In the genomic region with DNA sequence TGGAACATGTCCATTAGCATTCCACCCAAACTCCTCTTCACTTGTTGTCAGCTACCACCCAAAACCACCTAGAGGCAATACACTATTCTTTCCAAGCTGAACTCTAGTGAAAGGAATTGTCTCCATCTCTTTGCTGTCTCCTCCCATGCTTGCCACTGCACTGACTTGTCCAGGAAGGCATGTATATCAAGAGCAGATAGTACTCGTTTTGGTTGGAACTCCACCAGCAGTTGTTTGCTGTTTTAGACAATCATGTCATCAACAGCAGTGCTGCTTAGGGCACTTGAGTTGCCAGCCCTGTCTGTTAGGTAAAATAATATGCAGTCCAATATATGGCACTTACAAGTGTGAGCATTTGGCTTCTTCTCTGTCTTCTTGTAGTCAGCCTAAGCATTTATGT, we compare ENCODE assay signal across 21 cellular contexts.
DNase-seq lines count a peak whose midpoint lies in the region; ATAC-seq, FAIRE-seq and TF ChIP-seq lines count a peak whose summit lies in the region.
"Had no signal": no experiment of that assay in that cellular context is flagged by ENCODE, and none has a peak within 500 bp of the region (broad histone marks: within the 10 kb centered on the region; RNA-seq: fewer than 3 reads in every experiment).

No MANE protein-coding gene starts in this region.

- H2AK9ac ChIP-seq in IMR-90 (replicated peaks; ENCODE audit: low read depth, low read length, poor library complexity) = no peak overlapping the region

- H3K23ac ChIP-seq in IMR-90 (ENCODE audit: low read depth, low read length) (peak overlapping the region; percentile 6), mesenchymal stem cell (ENCODE audit: low read length in 2 of 2) (no peak overlapping the region)

- H3K9me1 ChIP-seq in IMR-90 (ENCODE audit: insufficient read depth, low read length) = peaks cover 44% of the 10 kb centered on the region

- H4K20me1 ChIP-seq in IMR-90 (ENCODE audit: insufficient read depth, low read length) = no peaks in the 10 kb centered on the region

- H3K18ac ChIP-seq in IMR-90 (ENCODE audit: low read depth, low read length) = peak overlapping the region; percentile 16; the same call in 1 of the 2 replicates
- no peak overlapping the region for H3K18ac ChIP-seq in mesenchymal stem cell (ENCODE audit: low read depth in 1 of 2, low read length in 2 of 2)

- 0 out of 2 replicates have a peak, but pooled peaks cover 2% of the 10 kb centered on the region for H3K36me3 ChIP-seq in IMR-90 (ENCODE audit: control insufficient read depth, insufficient read depth, low read length)
- no peaks in the 10 kb centered on the region for H3K36me3 ChIP-seq in bronchial epithelial cell (ENCODE audit: control insufficient read depth, insufficient read depth, low read length)
- H3K36me3 ChIP-seq in mesenchymal stem cell (ENCODE audit: control insufficient read depth in 1 of 2, insufficient read depth in 2 of 2, low read depth in 1 of 2, low read length in 2 of 2) = peaks cover 0 to 4% of the 10 kb centered on the region in 2 experiments
- no peaks in the 10 kb centered on the region for H3K36me3 ChIP-seq in H7 (replicated peaks; ENCODE audit: control insufficient read depth, insufficient read depth, low read length)

- in situ Hi-C loops in IMR-90 (cut with MboI; ENCODE audit: low sequenced_read_pairs) = no loop called here

- no peaks in the 10 kb centered on the region for H3K27me3 Mint-ChIP-seq in activated CD4-positive, alpha-beta T cell treated with anti-CD3 and anti-CD28 coated beads for 36 hours
- H3K27me3 Mint-ChIP-seq: activated CD4-positive, alpha-beta T cell treated with anti-CD3 and anti-CD28 coated beads, Interleukin-2, amount 10 ng/mL, durations not matched to agents 7 days and 5 days; activated naive CD4-positive, alpha-beta T cell treated with anti-CD3 and anti-CD28 coated beads, Interleukin-2, amount 10 ng/mL, durations not matched to agents 7 days and 5 days; CD4-positive, alpha-beta T cell; naive thymus-derived CD4-positive, alpha-beta T cell; stimulated activated naive CD8-positive, alpha-beta T cell treated with anti-CD3 and anti-CD28 coated beads, Interleukin-15, Interleukin-2, amounts not matched to agents 100 ng/mL and 50 ng/mL, for 24 hours had no signal

- H3K79me1 ChIP-seq in IMR-90 (ENCODE audit: low read depth in 1 of 2, low read length in 2 of 2) (peaks cover 22 to 66% of the 10 kb centered on the region in 2 experiments), mesenchymal stem cell (replicated peaks; ENCODE audit: low read length, poor library complexity, severe bottlenecking) (peaks cover 5% of the 10 kb centered on the region)

- H3K14ac ChIP-seq in IMR-90 (replicated peaks; ENCODE audit: low read depth, low read length) = peak overlapping the region; percentile 79
- H3K14ac ChIP-seq in mesenchymal stem cell (ENCODE audit: low read length in 2 of 2) = no peak overlapping the region

- DNase-seq in EL = peak; percentile 43
- peak; percentile 58 for DNase-seq in IMR-90
- DNase-seq in bronchial epithelial cell (ENCODE audit: low read depth) = peak; percentile 54
- no peak for DNase-seq in mesenchymal stem cell
- DNase-seq in C1 segment of cervical spinal cord (lab: John Stamatoyannopoulos, UW) = no peak
- no peak for DNase-seq in H7
- DNase-seq in activated CD4-positive, alpha-beta T cell treated with anti-CD3 and anti-CD28 coated beads for 36 hours = no peak
- DNase-seq: activated CD4-positive, alpha-beta T cell treated with anti-CD3 and anti-CD28 coated beads, Interleukin-2, amount 10 ng/mL, durations not matched to agents 7 days and 5 days; activated naive CD4-positive, alpha-beta T cell treated with anti-CD3 and anti-CD28 coated beads, Interleukin-2, amount 10 ng/mL, durations not matched to agents 7 days and 5 days; caudate nucleus; CD4-positive, alpha-beta T cell; DMS53; endodermal cell; Karpas-422; naive thymus-derived CD4-positive, alpha-beta T cell; NCI-H1694 treated with DMSO at 0.1 percent for 48 hours; NCI-H524 treated with DMSO at 0.1 percent for 48 hours; OCI-M1; psoas muscle had no signal

- TF ChIP-seq RAD21 in IMR-90 (IDR thresholded peaks at IDR 0.05; ENCODE audit: low read length) = no peak

- H4K8ac ChIP-seq in IMR-90 (ENCODE audit: low read depth in 2 of 2, low read length in 2 of 2) = peak overlapping the region; percentile 15 to 48; a peak in 3 of 4 replicates
- no peak overlapping the region for H4K8ac ChIP-seq in mesenchymal stem cell (ENCODE audit: low read length)

- H3K36me3 Mint-ChIP-seq in activated CD4-positive, alpha-beta T cell treated with anti-CD3 and anti-CD28 coated beads for 36 hours (ENCODE audit: low read depth) = peaks cover 1% of the 10 kb centered on the region

- H2BK12ac ChIP-seq in mesenchymal stem cell (ENCODE audit: low read length in 2 of 2) = peak overlapping the region; percentile 45 to 78

- no peak overlapping the region for H3K4me3 Mint-ChIP-seq in activated CD4-positive, alpha-beta T cell treated with anti-CD3 and anti-CD28 coated beads for 36 hours
- H3K4me3 Mint-ChIP-seq: activated CD4-positive, alpha-beta T cell treated with anti-CD3 and anti-CD28 coated beads, Interleukin-2, amount 10 ng/mL, durations not matched to agents 7 days and 5 days; activated naive CD4-positive, alpha-beta T cell treated with anti-CD3 and anti-CD28 coated beads, Interleukin-2, amount 10 ng/mL, durations not matched to agents 7 days and 5 days; CD4-positive, alpha-beta T cell; endodermal cell; naive thymus-derived CD4-positive, alpha-beta T cell; stimulated activated naive CD8-positive, alpha-beta T cell treated with anti-CD3 and anti-CD28 coated beads, Interleukin-15, Interleukin-2, amounts not matched to agents 100 ng/mL and 50 ng/mL, for 24 hours had no signal

- H3K27ac Mint-ChIP-seq in activated CD4-positive, alpha-beta T cell treated with anti-CD3 and anti-CD28 coated beads for 36 hours = no peak overlapping the region
- H3K27ac Mint-ChIP-seq: activated CD4-positive, alpha-beta T cell treated with anti-CD3 and anti-CD28 coated beads, Interleukin-2, amount 10 ng/mL, durations not matched to agents 7 days and 5 days; activated naive CD4-positive, alpha-beta T cell treated with anti-CD3 and anti-CD28 coated beads, Interleukin-2, amount 10 ng/mL, durations not matched to agents 7 days and 5 days; CD4-positive, alpha-beta T cell; naive thymus-derived CD4-positive, alpha-beta T cell; stimulated activated naive CD8-positive, alpha-beta T cell treated with anti-CD3 and anti-CD28 coated beads, Interleukin-15, Interleukin-2, amounts not matched to agents 100 ng/mL and 50 ng/mL, for 24 hours had no signal

- H2BK120ac ChIP-seq in IMR-90 (ENCODE audit: low read depth, low read length) = peak overlapping the region; percentile 73
- no peak overlapping the region for H2BK120ac ChIP-seq in mesenchymal stem cell (ENCODE audit: low read depth, low read length)

- intact Hi-C loops in IMR-90 (cut with micrococcal nuclease) = loop anchor here (5.0 kb wide), 1 partner anchor 79 kb away; no protein-coding TSS in a partner anchor
- intact Hi-C loops in activated CD4-positive, alpha-beta T cell treated with anti-CD3 and anti-CD28 coated beads for 36 hours (cut with DNase I, micrococcal nuclease) = no loop called here

- TF ChIP-seq POLR2A in IMR-90 (IDR thresholded peaks at IDR 0.05; ENCODE audit: low read depth, low read length) = no peak

- H3K4me2 ChIP-seq in IMR-90 (ENCODE audit: low read depth, low read length) (peak overlapping the region; percentile 10; the same call in 1 of the 2 replicates), mesenchymal stem cell (ENCODE audit: low read length, poor library complexity, severe bottlenecking) (no peak overlapping the region)

- dilution Hi-C loops in IMR-90 (cut with HindIII; ENCODE audit: low sequenced_read_pairs, unreplicated experiment) = no loop called here

- no peak for FAIRE-seq in bronchial epithelial cell (lab: Jason Lieb, UNC)

- H2AFZ ChIP-seq in IMR-90 (replicated peaks; ENCODE audit: low read length, poor library complexity) (no peak overlapping the region), mesenchymal stem cell (ENCODE audit: low read depth, low read length) (no peak overlapping the region)

- no peak overlapping the region for H4K5ac ChIP-seq in IMR-90 (ENCODE audit: low read depth, low read length)

- peaks cover 31% of the 10 kb centered on the region for H3K4me1 ChIP-seq in IMR-90 (ENCODE audit: control insufficient read depth, insufficient read depth, low read length)
- H3K4me1 ChIP-seq in mesenchymal stem cell (ENCODE audit: control insufficient read depth, insufficient read depth, low read depth, low read length) = peaks cover 23% of the 10 kb centered on the region

- CTCF ChIA-PET in IMR-90 (lab: Yijun Ruan, JAX) = no interaction called here
- CTCF ChIA-PET in activated CD4-positive, alpha-beta T cell treated with anti-CD3 and anti-CD28 coated beads for 36 hours (lab: Charles Lee) = no interaction called here

- peak overlapping the region; percentile 51 for H3K4ac ChIP-seq in IMR-90 (ENCODE audit: low read depth, low read length)
- H3K4ac ChIP-seq in mesenchymal stem cell (ENCODE audit: low read depth in 1 of 2, low read length in 2 of 2) = no peak overlapping the region

- TF ChIP-seq CTCF in IMR-90 (conservative IDR thresholded peaks at IDR 0.05; ENCODE audit: low read depth, low read length) (no peak), bronchial epithelial cell (IDR thresholded peaks at IDR 0.05; ENCODE audit: insufficient read depth, low read length, severe bottlenecking) (no peak)

- BruUV-seq in IMR-90 (replicated peaks; lab: Mats Ljungman, UMichigan) = no TSS peak

- H3K27ac ChIP-seq in IMR-90 (ENCODE audit: insufficient read depth, low read length) = peak overlapping the region; percentile 5
- H3K27ac ChIP-seq in mesenchymal stem cell (ENCODE audit: low read length, poor library complexity, severe bottlenecking) = peak overlapping the region; percentile 83
- H3K27ac ChIP-seq: psoas muscle had no signal

- H3K56ac ChIP-seq in IMR-90 (ENCODE audit: extremely low read depth, insufficient read depth, low read length) = no peak overlapping the region

- no peaks in the 10 kb centered on the region for H3K9me3 Mint-ChIP-seq in activated CD4-positive, alpha-beta T cell treated with anti-CD3 and anti-CD28 coated beads for 36 hours (ENCODE audit: low read depth)
- H3K9me3 Mint-ChIP-seq: activated CD4-positive, alpha-beta T cell treated with anti-CD3 and anti-CD28 coated beads, Interleukin-2, amount 10 ng/mL, durations not matched to agents 7 days and 5 days; activated naive CD4-positive, alpha-beta T cell treated with anti-CD3 and anti-CD28 coated beads, Interleukin-2, amount 10 ng/mL, durations not matched to agents 7 days and 5 days; CD4-positive, alpha-beta T cell; endodermal cell; naive thymus-derived CD4-positive, alpha-beta T cell; stimulated activated naive CD8-positive, alpha-beta T cell treated with anti-CD3 and anti-CD28 coated beads, Interleukin-15, Interleukin-2, amounts not matched to agents 100 ng/mL and 50 ng/mL, for 24 hours had no signal

- H2AK5ac ChIP-seq in IMR-90 (ENCODE audit: low read depth, low read length) = peak overlapping the region; percentile 31; the same call in 1 of the 2 replicates
- peak overlapping the region; percentile 98 for H2AK5ac ChIP-seq in mesenchymal stem cell (ENCODE audit: low read length, severe bottlenecking)

- H3K27me3 ChIP-seq in IMR-90 (ENCODE audit: control insufficient read depth, insufficient read depth, low read length) = no peaks in the 10 kb centered on the region
- H3K27me3 ChIP-seq in bronchial epithelial cell (ENCODE audit: control insufficient read depth, insufficient read depth, low read length) = no peaks in the 10 kb centered on the region
- no peaks in the 10 kb centered on the region for H3K27me3 ChIP-seq in mesenchymal stem cell (ENCODE audit: control insufficient read depth in 1 of 2, insufficient read depth in 1 of 2, low read length in 2 of 2)
- H3K27me3 ChIP-seq in H7 (ENCODE audit: control insufficient read depth, insufficient read depth, low read length) = no peaks in the 10 kb centered on the region

- H4K91ac ChIP-seq in IMR-90 (ENCODE audit: insufficient read depth, low read depth, low read length) (peak overlapping the region; percentile 39; the same call in 1 of the 2 replicates), mesenchymal stem cell (ENCODE audit: low read length) (no peak overlapping the region)

- H3K4me3 ChIP-seq in IMR-90 (ENCODE audit: insufficient read depth, low read depth, low read length) (no peak overlapping the region), bronchial epithelial cell (ENCODE audit: low read depth, low read length) (no peak overlapping the region), mesenchymal stem cell (ENCODE audit: insufficient read depth in 1 of 2, low read depth in 1 of 2, low read length in 2 of 2) (no peak overlapping the region), H7 (ENCODE audit: insufficient read depth, low read depth, low read length) (no peak overlapping the region)
- H3K4me3 ChIP-seq: psoas muscle had no signal

- H3K4me1 Mint-ChIP-seq in activated CD4-positive, alpha-beta T cell treated with anti-CD3 and anti-CD28 coated beads for 36 hours = peaks cover 2% of the 10 kb centered on the region
- H3K4me1 Mint-ChIP-seq: activated CD4-positive, alpha-beta T cell treated with anti-CD3 and anti-CD28 coated beads, Interleukin-2, amount 10 ng/mL, durations not matched to agents 7 days and 5 days; activated naive CD4-positive, alpha-beta T cell treated with anti-CD3 and anti-CD28 coated beads, Interleukin-2, amount 10 ng/mL, durations not matched to agents 7 days and 5 days had no signal

- H3K9me3 ChIP-seq in IMR-90 (ENCODE audit: control insufficient read depth, insufficient read depth, low read length) = no peaks in the 10 kb centered on the region
- H3K9me3 ChIP-seq in mesenchymal stem cell (ENCODE audit: control insufficient read depth, low read length) = no peaks in the 10 kb centered on the region
- H3K9me3 ChIP-seq: psoas muscle had no signal

- peak overlapping the region; percentile 41; the same call in 2 of the 3 replicates for H2BK15ac ChIP-seq in IMR-90 (ENCODE audit: low read depth, low read length)
- no peak overlapping the region for H2BK15ac ChIP-seq in mesenchymal stem cell (ENCODE audit: low read depth, poor library complexity, severe bottlenecking)

- peak overlapping the region; percentile 51 for H2BK20ac ChIP-seq in IMR-90 (ENCODE audit: low read depth, low read length)

- H3K9ac ChIP-seq in IMR-90 (ENCODE audit: low read depth, low read length) (no peak overlapping the region), mesenchymal stem cell (ENCODE audit: low read length) (no peak overlapping the region)

- peak; percentile 12 for ATAC-seq in IMR-90 (ENCODE audit: low read depth)
- no peak for ATAC-seq in HG03095 (IDR thresholded peaks at IDR 0.05; ENCODE audit: unreplicated experiment)
- ATAC-seq in activated CD4-positive, alpha-beta T cell treated with anti-CD3 and anti-CD28 coated beads for 36 hours = no peak
- ATAC-seq: naive thymus-derived CD4-positive, alpha-beta T cell; psoas muscle had no signal

- WGBS in IMR-90 (ENCODE audit: extremely low coverage in 2 of 2, insufficient read length in 1 of 2), 2 experiments = 0% methylated on average over 1 of the region's 1 CpG; no CpG with 5 or more reads in 1 of the 2 experiments
- WGBS in mesenchymal stem cell = 12% methylated on average over 1 of the region's 1 CpG

- POLR2A ChIA-PET in IMR-90 (lab: Charles Lee; ENCODE audit: unreplicated experiment) = interaction anchor here (0.6 kb wide), 1 partner anchor 26 kb away, joined by 4 read pairs; no protein-coding TSS in a partner anchor
- POLR2A ChIA-PET in activated CD4-positive, alpha-beta T cell treated with anti-CD3 and anti-CD28 coated beads for 36 hours (lab: Charles Lee) = no interaction called here

- H2BK5ac ChIP-seq in IMR-90 (ENCODE audit: low read depth, low read length, poor library complexity, severe bottlenecking) (peak overlapping the region; percentile 80), mesenchymal stem cell (ENCODE audit: low read depth, low read length, poor library complexity, severe bottlenecking) (no peak overlapping the region)

Comparison
In these comparisons a context has a peak if more than half of its experiments do, and no peak if none do; other contexts are left out.
1. DNase-seq: peak in EL (single experiment), IMR-90 (single experiment) and bronchial epithelial cell (single experiment); none in mesenchymal stem cell (single experiment), C1 segment of cervical spinal cord (0 of 14), H7 (single experiment) and activated CD4-positive, alpha-beta T cell treated with anti-CD3 and anti-CD28 coated beads for 36 hours (single experiment).